In genomic region chr16:16140537-16140936, GRCh38 we compare ENCODE assay signal across 30 cellular contexts.
"Had no signal": no experiment of that assay in that cellular context is flagged by ENCODE, and none has a peak within 500 bp of the region (broad histone marks: within the 10 kb centered on the region; RNA-seq: fewer than 3 reads in every experiment).

No MANE protein-coding gene starts in this region.

- H3K9me3 Mint-ChIP-seq: activated B cell treated with CpG ODN at 0.5 μM for 24 hours; activated CD8-positive, alpha-beta T cell treated with anti-CD3 and anti-CD28 coated beads for 36 hours; activated naive CD4-positive, alpha-beta T cell treated with anti-CD3 and anti-CD28 coated beads for 36 hours; activated naive CD4-positive, alpha-beta T cell treated with anti-CD3 and anti-CD28 coated beads, Interleukin-2, amount 50 U/mL, for 24 hours; activated naive CD8-positive, alpha-beta T cell treated with anti-CD3 and anti-CD28 coated beads for 36 hours; activated naive CD8-positive, alpha-beta T cell treated with anti-CD3 and anti-CD28 coated beads, Interleukin-2, amount 50 U/mL, for 24 hours; activated T-cell treated with anti-CD3 and anti-CD28 coated beads, Interleukin-2, amount 50 U/mL, for 4 hours; activated T-helper 2 cell treated with anti-CD3 and anti-CD28 coated beads, Interferon-gamma antibody, Interleukin-2, Interleukin-4, amounts not matched to agents 10 μg/mL and 5 μg/mL and 100 μg/mL, durations not matched to agents 14 hours and 24 hours and 36 hours; dendritic cell treated with granulocyte-macrophage colony-stimulating factor and Interleukin-4, amounts not matched to agents 40 ng/mL and 50 ng/mL, for 4 days had no signal

- H3K27ac ChIP-seq: adrenal gland, coronary artery, dorsolateral prefrontal cortex, esophagus muscularis mucosa, foreskin keratinocyte, gastrocnemius medialis, heart left ventricle, WERI-Rb-1 had no signal

- H3K27me3 ChIP-seq: adrenal gland, body of pancreas, dorsolateral prefrontal cortex, esophagus muscularis mucosa, foreskin keratinocyte, gastrocnemius medialis, heart left ventricle had no signal

- H3K27ac Mint-ChIP-seq: activated CD8-positive, alpha-beta T cell treated with anti-CD3 and anti-CD28 coated beads for 36 hours; activated naive CD4-positive, alpha-beta T cell treated with anti-CD3 and anti-CD28 coated beads for 36 hours; activated naive CD4-positive, alpha-beta T cell treated with anti-CD3 and anti-CD28 coated beads, Interleukin-2, amount 50 U/mL, for 24 hours; activated naive CD8-positive, alpha-beta T cell treated with anti-CD3 and anti-CD28 coated beads for 36 hours; activated naive CD8-positive, alpha-beta T cell treated with anti-CD3 and anti-CD28 coated beads, Interleukin-2, amount 50 U/mL, for 24 hours; activated T-helper 2 cell treated with anti-CD3 and anti-CD28 coated beads, Interferon-gamma antibody, Interleukin-2, Interleukin-4, amounts not matched to agents 10 μg/mL and 5 μg/mL and 100 μg/mL, durations not matched to agents 14 hours and 24 hours and 36 hours; dendritic cell treated with granulocyte-macrophage colony-stimulating factor and Interleukin-4, amounts not matched to agents 40 ng/mL and 50 ng/mL, for 4 days had no signal

- H3K4me3 Mint-ChIP-seq: activated B cell treated with CpG ODN at 0.5 μM for 24 hours; activated CD8-positive, alpha-beta T cell treated with anti-CD3 and anti-CD28 coated beads for 36 hours; activated naive CD4-positive, alpha-beta T cell treated with anti-CD3 and anti-CD28 coated beads for 36 hours; activated naive CD4-positive, alpha-beta T cell treated with anti-CD3 and anti-CD28 coated beads, Interleukin-2, amount 50 U/mL, for 24 hours; activated naive CD8-positive, alpha-beta T cell treated with anti-CD3 and anti-CD28 coated beads for 36 hours; activated naive CD8-positive, alpha-beta T cell treated with anti-CD3 and anti-CD28 coated beads, Interleukin-2, amount 50 U/mL, for 24 hours; activated T-cell treated with anti-CD3 and anti-CD28 coated beads, Interleukin-2, amount 50 U/mL, for 4 hours; dendritic cell treated with granulocyte-macrophage colony-stimulating factor and Interleukin-4, amounts not matched to agents 40 ng/mL and 50 ng/mL, for 4 days had no signal

- H3K4me1 Mint-ChIP-seq: activated naive CD4-positive, alpha-beta T cell treated with anti-CD3 and anti-CD28 coated beads, Interleukin-2, amount 50 U/mL, for 24 hours; activated naive CD8-positive, alpha-beta T cell treated with anti-CD3 and anti-CD28 coated beads, Interleukin-2, amount 50 U/mL, for 24 hours had no signal

- H3K27me3 Mint-ChIP-seq: activated B cell treated with CpG ODN at 0.5 μM for 24 hours; activated CD8-positive, alpha-beta T cell treated with anti-CD3 and anti-CD28 coated beads for 36 hours; activated naive CD4-positive, alpha-beta T cell treated with anti-CD3 and anti-CD28 coated beads, Interleukin-2, amount 50 U/mL, for 24 hours; activated naive CD8-positive, alpha-beta T cell treated with anti-CD3 and anti-CD28 coated beads for 36 hours; activated naive CD8-positive, alpha-beta T cell treated with anti-CD3 and anti-CD28 coated beads, Interleukin-2, amount 50 U/mL, for 24 hours; dendritic cell treated with granulocyte-macrophage colony-stimulating factor and Interleukin-4, amounts not matched to agents 40 ng/mL and 50 ng/mL, for 4 days had no signal

- H3K4me3 ChIP-seq: adrenal gland, body of pancreas, coronary artery, dorsolateral prefrontal cortex, esophagus muscularis mucosa, gastrocnemius medialis, heart left ventricle had no signal

- H3K9me3 ChIP-seq: adrenal gland, body of pancreas, esophagus muscularis mucosa, gastrocnemius medialis, heart left ventricle had no signal

- H3K4me1 ChIP-seq: foreskin keratinocyte, heart left ventricle had no signal

- DNase-seq: activated B cell treated with CpG ODN at 0.5 μM for 24 hours; activated CD4-positive, alpha-beta T cell treated with anti-CD3 and anti-CD28 coated beads for 48 hours; activated CD4-positive, alpha-beta T cell treated with anti-CD3 and anti-CD28 coated beads, Interleukin-2, amount 50 U/mL, for 1 hour; activated CD4-positive, alpha-beta T cell treated with anti-CD3 and anti-CD28 coated beads, Interleukin-2, amount 50 U/mL, for 48 hours; activated CD8-positive, alpha-beta memory T cell treated with anti-CD3 and anti-CD28 coated beads for 24 hours; activated CD8-positive, alpha-beta T cell treated with anti-CD3 and anti-CD28 coated beads for 36 hours; activated effector memory CD4-positive, alpha-beta T cell treated with anti-CD3 and anti-CD28 coated beads, Interleukin-2, amount 50 U/mL, for 16 hours; activated naive CD4-positive, alpha-beta T cell treated with anti-CD3 and anti-CD28 coated beads for 36 hours; activated naive CD8-positive, alpha-beta T cell treated with anti-CD3 and anti-CD28 coated beads for 36 hours; activated naive CD8-positive, alpha-beta T cell treated with anti-CD3 and anti-CD28 coated beads, Interleukin-2, amount 50 U/mL, for 24 hours; activated T-cell treated with anti-CD3 and anti-CD28 coated beads, Interleukin-2, amount 50 U/mL, for 4 hours; adrenal gland; amygdala; body of pancreas; caudate nucleus; dorsolateral prefrontal cortex; effector memory CD4-positive, alpha-beta T cell; erythroblast; foreskin keratinocyte; gastrocnemius medialis; glutamatergic neuron; heart left ventricle; T-helper 2 cell; WERI-Rb-1 had no signal

- ATAC-seq: activated CD4-positive, CD25-positive, alpha-beta regulatory T cell treated with anti-CD3 and anti-CD28 coated beads, Interleukin-2, amount 50 U/mL, for 24 hours; activated CD8-positive, alpha-beta T cell treated with anti-CD3 and anti-CD28 coated beads for 36 hours; activated naive CD8-positive, alpha-beta T cell treated with anti-CD3 and anti-CD28 coated beads, Interleukin-2, amount 50 U/mL, for 24 hours; activated T-cell treated with anti-CD3 and anti-CD28 coated beads, Interleukin-2, amount 50 U/mL, for 4 hours; body of pancreas; foreskin keratinocyte; gastrocnemius medialis; heart left ventricle had no signal
